In genomic region chr10:78528749-78529204, GRCh38 we compare ENCODE assay signal across 1 cellular context.
TF ChIP-seq lines count a peak whose summit lies in the region.

No MANE protein-coding gene starts in this region.

TF ChIP-seq in HepG2, 621 proteins besides CTCF, POLR2A, EP300 and RAD21 (continued from another document and continues in another):
- TF ChIP-seq ZNF569 (CRISPR knock-in tag; IDR thresholded peaks at IDR 0.05; ENCODE audit: borderline replicate concordance) (no peak), NR2F1 (CRISPR knock-in tag; IDR thresholded peaks at IDR 0.05) (no peak), HOMEZ (CRISPR knock-in tag; IDR thresholded peaks at IDR 0.05; ENCODE audit: low read depth) (peak; percentile 92), PCBP2 (optimal IDR thresholded peaks at IDR 0.05; ENCODE audit: low read depth, low read length, poor library complexity, severe bottlenecking) (no peak), NFKBIZ (CRISPR knock-in tag; IDR thresholded peaks at IDR 0.05) (peak; percentile 56; the same call in 1 of the 2 replicates), GLI4 (CRISPR knock-in tag; IDR thresholded peaks at IDR 0.05; ENCODE audit: borderline replicate concordance) (no peak), MTF1 (CRISPR knock-in tag; IDR thresholded peaks at IDR 0.05) (no peak; the same call in 1 of the 2 replicates), PHF5A (CRISPR knock-in tag; IDR thresholded peaks at IDR 0.05; ENCODE audit: low read depth, unreplicated experiment) (peak; percentile 98), ZBTB34 (CRISPR knock-in tag; IDR thresholded peaks at IDR 0.05) (no peak; the same call in none of the 2 replicates), CREB1 (IDR thresholded peaks at IDR 0.05) (peak; percentile 2; the same call in 1 of the 2 replicates), CREB1 (CRISPR knock-in tag; IDR thresholded peaks at IDR 0.05) (peak; percentile 88), ZNF792 (CRISPR knock-in tag; IDR thresholded peaks at IDR 0.05) (peak; percentile 73), HHEX (CRISPR knock-in tag; IDR thresholded peaks at IDR 0.05) (peak; percentile 95), ZMYM3 (CRISPR knock-in tag; IDR thresholded peaks at IDR 0.05) (peak; percentile 91), NR2F6 (IDR thresholded peaks at IDR 0.05) (peak; percentile 66), NR2F6 (CRISPR knock-in tag; IDR thresholded peaks at IDR 0.05) (peak; percentile 67), EZH2 (conservative IDR thresholded peaks at IDR 0.05; ENCODE audit: low read depth, low read length) (no peak), RERE (CRISPR knock-in tag; IDR thresholded peaks at IDR 0.05; ENCODE audit: low read depth) (peak; percentile 94), MIER3 (CRISPR knock-in tag; IDR thresholded peaks at IDR 0.05; ENCODE audit: borderline replicate concordance) (peak; percentile 86; the same call in 1 of the 2 replicates), KLF16 (CRISPR knock-in tag; IDR thresholded peaks at IDR 0.05) (peak in 1 of 2 experiments; percentile 73; a peak in 1 of 4 replicates), ZNF18 (CRISPR knock-in tag; IDR thresholded peaks at IDR 0.05; ENCODE audit: insufficient replicate concordance) (peak; percentile 75), SNAPC2 (CRISPR knock-in tag; IDR thresholded peaks at IDR 0.05) (peak; percentile 46; the same call in 1 of the 2 replicates), FOXP1 (IDR thresholded peaks at IDR 0.05) (no peak), FOXP1 (CRISPR knock-in tag; IDR thresholded peaks at IDR 0.05) (peak; percentile 93), NFATC3 (CRISPR knock-in tag; IDR thresholded peaks at IDR 0.05) (0 out of 2 replicates have a peak, but pooled peaks have one; percentile 17), RNF2 (conservative IDR thresholded peaks at IDR 0.05; ENCODE audit: low read depth) (no peak), ZNF629 (CRISPR knock-in tag; conservative IDR thresholded peaks at IDR 0.05) (peak; percentile 57), ZNF713 (CRISPR knock-in tag; IDR thresholded peaks at IDR 0.05) (no peak), ZNF136 (CRISPR knock-in tag; IDR thresholded peaks at IDR 0.05; ENCODE audit: low read depth) (peak; percentile 76; the same call in 1 of the 2 replicates), IRX3 (CRISPR knock-in tag; IDR thresholded peaks at IDR 0.05; ENCODE audit: borderline replicate concordance, low read depth) (no peak), SETDB1 (CRISPR knock-in tag; IDR thresholded peaks at IDR 0.05; ENCODE audit: borderline replicate concordance) (no peak), ZFY (CRISPR knock-in tag; IDR thresholded peaks at IDR 0.05) (peak; percentile 31), GATAD2A (CRISPR knock-in tag; IDR thresholded peaks at IDR 0.05) (peak; percentile 95), ZFX (CRISPR knock-in tag; IDR thresholded peaks at IDR 0.05; ENCODE audit: low read depth) (peak; percentile 24; the same call in 1 of the 2 replicates), SMARCE1 (IDR thresholded peaks at IDR 0.05; ENCODE audit: borderline replicate concordance) (no peak), ONECUT2 (CRISPR knock-in tag; IDR thresholded peaks at IDR 0.05) (peak; percentile 98), ZFP36L2 (CRISPR knock-in tag; IDR thresholded peaks at IDR 0.05) (no peak), RORA (CRISPR knock-in tag; IDR thresholded peaks at IDR 0.05) (peak; percentile 84; the same call in 1 of the 2 replicates), BATF2 (CRISPR knock-in tag; IDR thresholded peaks at IDR 0.05) (no peak), ZNF543 (CRISPR knock-in tag; IDR thresholded peaks at IDR 0.05) (0 out of 2 replicates have a peak, but pooled peaks have one; percentile 59), SMAD1 (CRISPR knock-in tag; IDR thresholded peaks at IDR 0.05; ENCODE audit: borderline replicate concordance, low read depth) (no peak)
- TF ChIP-seq, protein P1, sequence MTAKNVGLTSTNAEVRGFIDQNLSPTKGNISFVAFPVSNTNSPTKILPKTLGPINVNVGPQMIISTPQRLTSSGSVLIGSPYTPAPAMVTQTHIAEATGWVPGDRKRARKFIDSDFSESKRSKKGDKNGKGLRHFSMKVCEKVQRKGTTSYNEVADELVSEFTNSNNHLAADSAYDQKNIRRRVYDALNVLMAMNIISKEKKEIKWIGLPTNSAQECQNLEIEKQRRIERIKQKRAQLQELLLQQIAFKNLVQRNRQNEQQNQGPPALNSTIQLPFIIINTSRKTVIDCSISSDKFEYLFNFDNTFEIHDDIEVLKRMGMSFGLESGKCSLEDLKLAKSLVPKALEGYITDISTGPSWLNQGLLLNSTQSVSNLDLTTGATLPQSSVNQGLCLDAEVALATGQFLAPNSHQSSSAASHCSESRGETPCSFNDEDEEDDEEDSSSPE (CRISPR knock-in tag; IDR thresholded peaks at IDR 0.05) = peak; percentile 51; the same call in 1 of the 2 replicates
- TF ChIP-seq, protein P2, sequence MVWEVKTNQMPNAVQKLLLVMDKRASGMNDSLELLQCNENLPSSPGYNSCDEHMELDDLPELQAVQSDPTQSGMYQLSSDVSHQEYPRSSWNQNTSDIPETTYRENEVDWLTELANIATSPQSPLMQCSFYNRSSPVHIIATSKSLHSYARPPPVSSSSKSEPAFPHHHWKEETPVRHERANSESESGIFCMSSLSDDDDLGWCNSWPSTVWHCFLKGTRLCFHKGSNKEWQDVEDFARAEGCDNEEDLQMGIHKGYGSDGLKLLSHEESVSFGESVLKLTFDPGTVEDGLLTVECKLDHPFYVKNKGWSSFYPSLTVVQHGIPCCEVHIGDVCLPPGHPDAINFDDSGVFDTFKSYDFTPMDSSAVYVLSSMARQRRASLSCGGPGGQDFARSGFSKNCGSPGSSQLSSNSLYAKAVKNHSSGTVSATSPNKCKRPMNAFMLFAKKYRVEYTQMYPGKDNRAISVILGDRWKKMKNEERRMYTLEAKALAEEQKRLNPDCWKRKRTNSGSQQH (CRISPR knock-in tag; IDR thresholded peaks at IDR 0.05; ENCODE audit: low read depth) = 0 out of 2 replicates have a peak, but pooled peaks have one; percentile 35
- TF ChIP-seq, protein P3, sequence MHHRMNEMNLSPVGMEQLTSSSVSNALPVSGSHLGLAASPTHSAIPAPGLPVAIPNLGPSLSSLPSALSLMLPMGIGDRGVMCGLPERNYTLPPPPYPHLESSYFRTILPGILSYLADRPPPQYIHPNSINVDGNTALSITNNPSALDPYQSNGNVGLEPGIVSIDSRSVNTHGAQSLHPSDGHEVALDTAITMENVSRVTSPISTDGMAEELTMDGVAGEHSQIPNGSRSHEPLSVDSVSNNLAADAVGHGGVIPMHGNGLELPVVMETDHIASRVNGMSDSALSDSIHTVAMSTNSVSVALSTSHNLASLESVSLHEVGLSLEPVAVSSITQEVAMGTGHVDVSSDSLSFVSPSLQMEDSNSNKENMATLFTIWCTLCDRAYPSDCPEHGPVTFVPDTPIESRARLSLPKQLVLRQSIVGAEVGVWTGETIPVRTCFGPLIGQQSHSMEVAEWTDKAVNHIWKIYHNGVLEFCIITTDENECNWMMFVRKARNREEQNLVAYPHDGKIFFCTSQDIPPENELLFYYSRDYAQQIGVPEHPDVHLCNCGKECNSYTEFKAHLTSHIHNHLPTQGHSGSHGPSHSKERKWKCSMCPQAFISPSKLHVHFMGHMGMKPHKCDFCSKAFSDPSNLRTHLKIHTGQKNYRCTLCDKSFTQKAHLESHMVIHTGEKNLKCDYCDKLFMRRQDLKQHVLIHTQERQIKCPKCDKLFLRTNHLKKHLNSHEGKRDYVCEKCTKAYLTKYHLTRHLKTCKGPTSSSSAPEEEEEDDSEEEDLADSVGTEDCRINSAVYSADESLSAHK (CRISPR knock-in tag; IDR thresholded peaks at IDR 0.05; ENCODE audit: borderline replicate concordance) = 0 out of 2 replicates have a peak, but pooled peaks have one; percentile 29
- TF ChIP-seq, protein P4, sequence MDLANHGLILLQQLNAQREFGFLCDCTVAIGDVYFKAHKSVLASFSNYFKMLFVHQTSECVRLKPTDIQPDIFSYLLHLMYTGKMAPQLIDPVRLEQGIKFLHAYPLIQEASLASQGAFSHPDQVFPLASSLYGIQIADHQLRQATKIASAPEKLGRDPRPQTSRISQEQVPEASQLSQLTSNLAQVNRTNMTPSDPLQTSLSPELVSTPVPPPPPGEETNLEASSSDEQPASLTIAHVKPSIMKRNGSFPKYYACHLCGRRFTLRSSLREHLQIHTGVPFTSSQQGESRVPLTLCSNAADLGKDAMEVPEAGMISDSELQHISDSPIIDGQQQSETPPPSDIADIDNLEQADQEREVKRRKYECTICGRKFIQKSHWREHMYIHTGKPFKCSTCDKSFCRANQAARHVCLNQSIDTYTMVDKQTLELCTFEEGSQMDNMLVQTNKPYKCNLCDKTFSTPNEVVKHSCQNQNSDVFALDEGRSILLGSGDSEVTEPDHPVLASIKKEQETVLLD (CRISPR knock-in tag; IDR thresholded peaks at IDR 0.05; ENCODE audit: low read depth) = 0 out of 2 replicates have a peak, but pooled peaks have one; percentile 28
- TF ChIP-seq, protein P5, sequence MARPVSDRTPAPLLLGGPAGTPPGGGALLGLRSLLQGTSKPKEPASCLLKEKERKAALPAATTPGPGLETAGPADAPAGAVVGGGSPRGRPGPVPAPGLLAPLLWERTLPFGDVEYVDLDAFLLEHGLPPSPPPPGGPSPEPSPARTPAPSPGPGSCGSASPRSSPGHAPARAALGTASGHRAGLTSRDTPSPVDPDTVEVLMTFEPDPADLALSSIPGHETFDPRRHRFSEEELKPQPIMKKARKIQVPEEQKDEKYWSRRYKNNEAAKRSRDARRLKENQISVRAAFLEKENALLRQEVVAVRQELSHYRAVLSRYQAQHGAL (CRISPR knock-in tag; IDR thresholded peaks at IDR 0.05; ENCODE audit: not compliant biosample characterization) = no peak
